12 cellular contexts compared by ENCODE assay signal in genomic region chr10:4240641-4241197, GRCh38.
DNase-seq lines count a peak whose midpoint lies in the region; ATAC-seq, FAIRE-seq and TF ChIP-seq lines count a peak whose summit lies in the region.
"Had no signal": no experiment of that assay in that cellular context is flagged by ENCODE, and none has a peak within 500 bp of the region (broad histone marks: within the 10 kb centered on the region; RNA-seq: fewer than 3 reads in every experiment).

No MANE protein-coding gene starts in this region.

- in situ Hi-C loops in GM23248 (cut with MboI) (loop anchor here (10.0 to 25.0 kb wide), 3 partner anchors 456 to 1003 kb away; partner anchors contain the start of gene KLF6), K562 (cut with MboI) (no loop called here)

- H2AFZ ChIP-seq in GM23248 (peak overlapping the region; percentile 61), K562 (ENCODE audit: low read depth, low read length) (no peak overlapping the region)

- H3K4me3 ChIP-seq in GM23248 (peak overlapping the region; percentile 68), K562 (no peak overlapping the region), skeletal muscle cell (ENCODE audit: low read depth, low read length) (no peak overlapping the region), Peyer's patch (no peak overlapping the region)

- no peaks in the 10 kb centered on the region for H3K27me3 ChIP-seq in GM23248 (replicated peaks; ENCODE audit: insufficient read depth)
- peaks cover 0 to 8% of the 10 kb centered on the region in 2 experiments; a peak in 1 of 5 replicates for H3K27me3 ChIP-seq in K562 (ENCODE audit: control insufficient read depth in 2 of 2, insufficient read depth in 2 of 2, low read length in 2 of 2)
- H3K27me3 ChIP-seq in Peyer's patch = no peaks in the 10 kb centered on the region
- H3K27me3 ChIP-seq: vagina had no signal

- H3K79me2 ChIP-seq in GM23248 (ENCODE audit: insufficient read depth) = no peaks in the 10 kb centered on the region
- H3K79me2 ChIP-seq in K562 (ENCODE audit: control insufficient read depth, insufficient read depth, low read length) = no peaks in the 10 kb centered on the region

- H3K4me2 ChIP-seq in GM23248 (ENCODE audit: unreplicated experiment) = peak overlapping the region; percentile 92
- no peak overlapping the region for H3K4me2 ChIP-seq in K562 (ENCODE audit: insufficient read depth, low read length)

- H4K20me1 ChIP-seq in GM23248 (ENCODE audit: insufficient read depth) (no peaks in the 10 kb centered on the region), K562 (replicated peaks; ENCODE audit: control insufficient read depth, insufficient read depth, low read length) (no peaks in the 10 kb centered on the region)

- ATAC-seq in K562 = no peak
- no peak for ATAC-seq in GM18517 (IDR thresholded peaks at IDR 0.05; ENCODE audit: unreplicated experiment)
- ATAC-seq: HepG2 had no signal

- H3K27ac ChIP-seq in GM23248 (peak overlapping the region; percentile 99), K562 (ENCODE audit: extremely low read depth, low read depth, low read length) (no peak overlapping the region), Peyer's patch (peak overlapping the region in 2 of 4 donors; percentile 4 to 87)

- H3K9me3 ChIP-seq in GM23248 (ENCODE audit: low read depth) = no peaks in the 10 kb centered on the region
- no peaks in the 10 kb centered on the region for H3K9me3 ChIP-seq in K562 (replicated peaks; ENCODE audit: control insufficient read depth, insufficient read depth, low read depth, low read length)
- no peaks in the 10 kb centered on the region for H3K9me3 ChIP-seq in Peyer's patch
- H3K9me3 ChIP-seq: vagina had no signal

- TF ChIP-seq EP300 in K562 (IDR thresholded peaks at IDR 0.05; ENCODE audit: low read length) = no peak

- TF ChIP-seq RAD21 in K562 (CRISPR knock-in tag; conservative IDR thresholded peaks at IDR 0.05 in 1 of 2, IDR thresholded peaks at IDR 0.05 in 1 of 2) = no peak

- WGBS in GM23248 (ENCODE audit: low coverage in 1 of 2, low lambda C conversion rate in 2 of 2, missing lambda C conversion rate in 2 of 2), 2 experiments = 4 to 6% methylated on average over 6 of the region's 6 CpGs
- WGBS in K562 (ENCODE audit: insufficient coverage, low coverage, missing lambda C conversion rate) = 0% methylated on average over 6 of the region's 6 CpGs

- TF ChIP-seq POLR2A in K562 (conservative IDR thresholded peaks at IDR 0.05) = no peak
- TF ChIP-seq POLR2A in Peyer's patch (IDR thresholded peaks at IDR 0.05) = no peak

- intact Hi-C loops in K562 (cut with micrococcal nuclease) = no loop called here

- POLR2A ChIA-PET in K562 (lab: Yijun Ruan, JAX) = no interaction called here

- no peak for FAIRE-seq in K562 (lab: Jason Lieb, UNC)
- FAIRE-seq: HepG2 had no signal

- CTCF ChIA-PET in K562 (lab: Yijun Ruan, JAX; ENCODE audit: low intra/inter-chr PET ratio) = no interaction called here

- TF ChIP-seq CTCF in K562 (IDR thresholded peaks at IDR 0.05 in 2 of 3, conservative IDR thresholded peaks at IDR 0.05 in 1 of 3; ENCODE audit: insufficient read depth in 2 of 3, low read depth in 1 of 3, low read length in 3 of 3) = no peak
- no peak for TF ChIP-seq CTCF in Peyer's patch (IDR thresholded peaks at IDR 0.05)

- DNase-seq in GM23248 = peak; percentile 86
- DNase-seq in K562 (ENCODE audit: extremely low read depth in 1 of 4, low spot score in 3 of 4) = no peak
- peak; percentile 57 for DNase-seq in glomerular visceral epithelial cell (ENCODE audit: extremely low spot score)
- DNase-seq in skeletal muscle cell (ENCODE audit: low read depth) = peak; percentile 69
- DNase-seq in OCI-M1 (lab: John Stamatoyannopoulos, UW) = no peak
- no peak for DNase-seq in Peyer's patch
- no peak for DNase-seq in activated CD4-positive, alpha-beta T cell treated with anti-CD3 and anti-CD28 coated beads for 48 hours
- DNase-seq: cortex of kidney; stimulated activated CD4-positive, alpha-beta T cell treated with anti-CD3 and anti-CD28 coated beads, Interleukin-2, amount 100 ng/mL, for 24 hours had no signal

- BruUV-seq in K562 (replicated peaks; lab: Mats Ljungman, UMichigan) = no TSS peak

- H3K9ac ChIP-seq in GM23248 (peak overlapping the region; percentile 95), K562 (ENCODE audit: insufficient read depth in 1 of 2, low read depth in 2 of 2, low read length in 2 of 2) (no peak overlapping the region)

- no peaks in the 10 kb centered on the region for H3K9me1 ChIP-seq in K562 (ENCODE audit: control insufficient read depth, insufficient read depth, low read length)

- H3K4me1 ChIP-seq in GM23248 (ENCODE audit: insufficient read depth) (peaks cover 57% of the 10 kb centered on the region), K562 (replicated peaks in 1 of 2; ENCODE audit: control insufficient read depth in 2 of 2, insufficient read depth in 2 of 2, low read length in 2 of 2) (no peaks in the 10 kb centered on the region), Peyer's patch (no peaks in the 10 kb centered on the region)

- no peaks in the 10 kb centered on the region for H3K9me2 ChIP-seq in GM23248 (ENCODE audit: insufficient read depth)

- no peaks in the 10 kb centered on the region for H3K36me3 ChIP-seq in GM23248 (ENCODE audit: low read depth)
- no peaks in the 10 kb centered on the region for H3K36me3 ChIP-seq in K562 (ENCODE audit: control insufficient read depth, insufficient read depth, low read length)
- no peaks in the 10 kb centered on the region for H3K36me3 ChIP-seq in Peyer's patch
- H3K36me3 ChIP-seq: vagina had no signal

- peaks cover 60% of the 10 kb centered on the region for H3F3A ChIP-seq in GM23248 (ENCODE audit: insufficient read depth)

TF ChIP-seq in K562, 482 proteins besides CTCF, POLR2A, EP300 and RAD21:
- TF ChIP-seq, protein P1, sequence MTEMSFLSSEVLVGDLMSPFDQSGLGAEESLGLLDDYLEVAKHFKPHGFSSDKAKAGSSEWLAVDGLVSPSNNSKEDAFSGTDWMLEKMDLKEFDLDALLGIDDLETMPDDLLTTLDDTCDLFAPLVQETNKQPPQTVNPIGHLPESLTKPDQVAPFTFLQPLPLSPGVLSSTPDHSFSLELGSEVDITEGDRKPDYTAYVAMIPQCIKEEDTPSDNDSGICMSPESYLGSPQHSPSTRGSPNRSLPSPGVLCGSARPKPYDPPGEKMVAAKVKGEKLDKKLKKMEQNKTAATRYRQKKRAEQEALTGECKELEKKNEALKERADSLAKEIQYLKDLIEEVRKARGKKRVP (CRISPR knock-in tag; IDR thresholded peaks at IDR 0.05) = peak; percentile 53; the same call in 1 of the 2 replicates
- TF ChIP-seq CEBPG (CRISPR knock-in tag; IDR thresholded peaks at IDR 0.05) = no peak
- TF ChIP-seq CEBPG (tag; conservative IDR thresholded peaks at IDR 0.05 in 1 of 2, IDR thresholded peaks at IDR 0.05 in 1 of 2) = peak in 1 of 2 experiments; percentile 52; a peak in 1 of 4 replicates
- no peak for TF ChIP-seq E2F1 (CRISPR knock-in tag; IDR thresholded peaks at IDR 0.05)

Comparison
In these comparisons a context has a peak if more than half of its experiments do, and no peak if none do; other contexts are left out.
1. DNase-seq: peak in GM23248 (single experiment), glomerular visceral epithelial cell (single experiment) and skeletal muscle cell (single experiment); none in K562 (0 of 4), OCI-M1 (single experiment), Peyer's patch (0 of 3) and activated CD4-positive, alpha-beta T cell treated with anti-CD3 and anti-CD28 coated beads for 48 hours (single experiment).